1 cellular context compared by ENCODE assay signal in genomic region chr19:9309974-9310446, GRCh38.
TF ChIP-seq lines count a peak whose summit lies in the region.

No MANE protein-coding gene starts in this region.

TF ChIP-seq in K562, 482 proteins besides CTCF, POLR2A, EP300 and RAD21 (continued from another document):
- TF ChIP-seq TFE3 (CRISPR knock-in tag; IDR thresholded peaks at IDR 0.05), result no peak
- TF ChIP-seq FOXK1 (CRISPR knock-in tag; IDR thresholded peaks at IDR 0.05; ENCODE audit: borderline replicate concordance), result no peak
- TF ChIP-seq ZNF551 (CRISPR knock-in tag; IDR thresholded peaks at IDR 0.05), result no peak
